In genomic region chr1:87472716-87473115, GRCh38 we compare ENCODE assay signal across 22 cellular contexts.
DNase-seq lines count a peak whose midpoint lies in the region; ATAC-seq and TF ChIP-seq lines count a peak whose summit lies in the region.
"Had no signal": no experiment of that assay in that cellular context is flagged by ENCODE, and none has a peak within 500 bp of the region (broad histone marks: within the 10 kb centered on the region; RNA-seq: fewer than 3 reads in every experiment).

No MANE protein-coding gene starts in this region.

- H3K9ac ChIP-seq in PC-3 (ENCODE audit: low read length), result no peak overlapping the region
- no peak overlapping the region for H3K9ac ChIP-seq in mesendoderm (ENCODE audit: low read length)
- H3K9ac ChIP-seq: BLaER1 treated with 17β-estradiol and CSF1 and Interleukin-3, amounts not matched to agents 10 nM and 100 nM had no signal

- H3K36me3 ChIP-seq in Caco-2 (ENCODE audit: control insufficient read depth, insufficient read depth, low read length), result no peaks in the 10 kb centered on the region
- no peaks in the 10 kb centered on the region for H3K36me3 ChIP-seq in PC-3 (ENCODE audit: low read depth, low read length)
- H3K36me3 ChIP-seq in mesendoderm (ENCODE audit: control insufficient read depth, insufficient read depth, low read length), result no peaks in the 10 kb centered on the region
- H3K36me3 ChIP-seq: BE2C; BLaER1 treated with 17β-estradiol and CSF1 and Interleukin-3, amounts not matched to agents 10 nM and 100 nM; HAP-1 had no signal

- no peak overlapping the region for H2BK15ac ChIP-seq in mesendoderm (replicated peaks; ENCODE audit: low read depth)

- no peaks in the 10 kb centered on the region for H3K79me1 ChIP-seq in mesendoderm (ENCODE audit: low read length)

- H3K27ac Mint-ChIP-seq in Caco-2 (ENCODE audit: unreplicated experiment) (peak overlapping the region; percentile 96), type B pancreatic cell (peak overlapping the region; percentile 7)
- H3K27ac Mint-ChIP-seq: CD14-positive monocyte; CD4-positive, alpha-beta T cell; CD8-positive, alpha-beta memory T cell; HFFc6 had no signal

- H3K27ac ChIP-seq in PC-3 (ENCODE audit: low read length) (peak overlapping the region; percentile 11; the same call in 1 of the 2 replicates), mesendoderm (ENCODE audit: low read depth, low read length) (no peak overlapping the region)
- H3K27ac ChIP-seq: A549; BLaER1 treated with 17β-estradiol and CSF1 and Interleukin-3, amounts not matched to agents 10 nM and 100 nM had no signal

- CTCF ChIA-PET in Caco-2 (lab: Charles Lee) (no interaction called here), PC-3 (lab: Charles Lee) (interaction anchor here (0.6 kb wide), 1 partner anchor 141 kb away, joined by 3 read pairs; no protein-coding TSS in a partner anchor)

- H3K4me1 ChIP-seq in Caco-2 (peaks cover 38% of the 10 kb centered on the region), PC-3 (ENCODE audit: insufficient read depth, low read length) (peaks cover 18% of the 10 kb centered on the region), mesendoderm (ENCODE audit: control insufficient read depth, low read depth, low read length) (peaks cover 9% of the 10 kb centered on the region)
- H3K4me1 ChIP-seq: A549; BE2C; BLaER1 treated with 17β-estradiol and CSF1 and Interleukin-3, amounts not matched to agents 10 nM and 100 nM had no signal

- H3K79me2 ChIP-seq in PC-3 (ENCODE audit: low read length), result no peaks in the 10 kb centered on the region
- no peaks in the 10 kb centered on the region for H3K79me2 ChIP-seq in mesendoderm (ENCODE audit: control insufficient read depth, insufficient read depth, low read length)

- H2BK5ac ChIP-seq in mesendoderm (ENCODE audit: low read length), result no peak overlapping the region

- H3K9me3 ChIP-seq in Caco-2 (no peaks in the 10 kb centered on the region), PC-3 (ENCODE audit: low read length) (no peaks in the 10 kb centered on the region)
- H3K9me3 ChIP-seq: A549; BE2C; BLaER1 treated with 17β-estradiol and CSF1 and Interleukin-3, amounts not matched to agents 10 nM and 100 nM; HAP-1 had no signal

- H3K27me3 ChIP-seq in Caco-2 (replicated peaks; ENCODE audit: control insufficient read depth, insufficient read depth, low read length), result no peaks in the 10 kb centered on the region
- H3K27me3 ChIP-seq in PC-3 (ENCODE audit: low read length), result no peaks in the 10 kb centered on the region
- H3K27me3 ChIP-seq in mesendoderm (ENCODE audit: insufficient read depth, low read length, poor library complexity), result no peaks in the 10 kb centered on the region
- H3K27me3 ChIP-seq: BE2C; BLaER1 treated with 17β-estradiol and CSF1 and Interleukin-3, amounts not matched to agents 10 nM and 100 nM had no signal

- H3K4me1 Mint-ChIP-seq in Caco-2 (ENCODE audit: low read depth, unreplicated experiment), result peaks cover 16% of the 10 kb centered on the region
- H3K4me1 Mint-ChIP-seq in type B pancreatic cell (ENCODE audit: unreplicated experiment), result no peaks in the 10 kb centered on the region
- H3K4me1 Mint-ChIP-seq: CD14-positive monocyte; CD8-positive, alpha-beta memory T cell had no signal

- H2AFZ ChIP-seq in PC-3 (ENCODE audit: low read length), result no peak overlapping the region

- H4K20me1 ChIP-seq in PC-3 (ENCODE audit: low read length), result no peaks in the 10 kb centered on the region
- H4K20me1 ChIP-seq: BLaER1 treated with 17β-estradiol and CSF1 and Interleukin-3, amounts not matched to agents 10 nM and 100 nM had no signal

- H2BK120ac ChIP-seq in mesendoderm (ENCODE audit: low read depth, low read length), result no peak overlapping the region

- H3F3A ChIP-seq in PC-3 (ENCODE audit: low read length, unreplicated experiment), result peaks cover 3% of the 10 kb centered on the region

- no peak overlapping the region for H3K4ac ChIP-seq in mesendoderm (ENCODE audit: low read depth, low read length)

- intact Hi-C loops in Caco-2 (cut with micrococcal nuclease; ENCODE audit: unreplicated experiment), result no loop called here
- intact Hi-C loops in PC-3 (cut with micrococcal nuclease), result loop anchor here (5.0 to 10.0 kb wide), 3 partner anchors 80 to 482 kb away; no protein-coding TSS in a partner anchor

- H4K5ac ChIP-seq in mesendoderm (ENCODE audit: low read length), result no peak overlapping the region

- H3K4me3 Mint-ChIP-seq in Caco-2 (ENCODE audit: unreplicated experiment) (peak overlapping the region; percentile 7), type B pancreatic cell (no peak overlapping the region)
- H3K4me3 Mint-ChIP-seq: CD14-positive monocyte; CD4-positive, alpha-beta T cell; CD8-positive, alpha-beta memory T cell; HFFc6 had no signal

- H3K18ac ChIP-seq in mesendoderm (ENCODE audit: low read length), result no peak overlapping the region

- H3K9me3 Mint-ChIP-seq in Caco-2 (ENCODE audit: unreplicated experiment) (peaks cover 9% of the 10 kb centered on the region), type B pancreatic cell (no peaks in the 10 kb centered on the region)
- H3K9me3 Mint-ChIP-seq: CD4-positive, alpha-beta T cell; CD8-positive, alpha-beta memory T cell; HFFc6 had no signal

- WGBS in mesendoderm (ENCODE audit: extremely low coverage, insufficient coverage, low lambda C conversion rate), result no CpG with 5 or more reads among the region's 4 CpGs

- no peak overlapping the region for H4K8ac ChIP-seq in mesendoderm (ENCODE audit: low read depth, low read length)

- ATAC-seq in PC-3 (no peak), HG02884 (IDR thresholded peaks at IDR 0.05; ENCODE audit: unreplicated experiment) (no peak)
- ATAC-seq: A549 had no signal

- H3K4me3 ChIP-seq in Caco-2 (ENCODE audit: low read depth, low read length) (no peak overlapping the region), PC-3 (ENCODE audit: low read length) (no peak overlapping the region), mesendoderm (ENCODE audit: low read length) (no peak overlapping the region)
- H3K4me3 ChIP-seq: A549; BLaER1 treated with 17β-estradiol and CSF1 and Interleukin-3, amounts not matched to agents 10 nM and 100 nM; HAP-1 had no signal

- POLR2A ChIA-PET in Caco-2 (lab: Charles Lee), result no interaction called here
- POLR2A ChIA-PET in PC-3 (lab: Charles Lee; ENCODE audit: unreplicated experiment), result no interaction called here

- no peak overlapping the region for H2AK5ac ChIP-seq in mesendoderm (ENCODE audit: low read length)

- H3K56ac ChIP-seq in mesendoderm (ENCODE audit: low read length), result no peak overlapping the region

- H3K4me2 ChIP-seq in PC-3 (ENCODE audit: low read length), result peak overlapping the region; percentile 18; the same call in 1 of the 2 replicates
- no peak overlapping the region for H3K4me2 ChIP-seq in mesendoderm (ENCODE audit: low read length)
- H3K4me2 ChIP-seq: A549; BLaER1 treated with 17β-estradiol and CSF1 and Interleukin-3, amounts not matched to agents 10 nM and 100 nM had no signal

- H3K9me2 ChIP-seq in PC-3 (replicated peaks; ENCODE audit: low read length), result no peaks in the 10 kb centered on the region

- H3K36me3 Mint-ChIP-seq in Caco-2 (ENCODE audit: insufficient read depth, unreplicated experiment) (peaks cover 4% of the 10 kb centered on the region), type B pancreatic cell (no peaks in the 10 kb centered on the region)
- H3K36me3 Mint-ChIP-seq: CD14-positive monocyte; CD8-positive, alpha-beta memory T cell had no signal

- no peak for TF ChIP-seq CTCF in Caco-2 (IDR thresholded peaks at IDR 0.05; ENCODE audit: insufficient read depth in 1 of 2, low read depth in 1 of 2, low read length in 1 of 2, severe bottlenecking in 1 of 2, unreplicated experiment in 1 of 2)
- no peak for TF ChIP-seq CTCF in PC-3 (conservative IDR thresholded peaks at IDR 0.05; ENCODE audit: low read depth, low read length)
- no peak for TF ChIP-seq CTCF in type B pancreatic cell (conservative IDR thresholded peaks at IDR 0.05)

- no peaks in the 10 kb centered on the region for H3K27me3 Mint-ChIP-seq in Caco-2 (ENCODE audit: insufficient read depth, unreplicated experiment)
- H3K27me3 Mint-ChIP-seq in type B pancreatic cell, result no peaks in the 10 kb centered on the region
- H3K27me3 Mint-ChIP-seq: CD4-positive, alpha-beta T cell had no signal

- no peak for DNase-seq in Caco-2
- DNase-seq in PC-3, result no peak
- peak; percentile 67 for DNase-seq in mesendoderm
- no peak for DNase-seq in type B pancreatic cell (ENCODE audit: extremely low spot score, unreplicated experiment)
- DNase-seq in activated CD4-positive, CD25-positive, alpha-beta regulatory T cell treated with anti-CD3 and anti-CD28 coated beads, Interleukin-2, amount 50 U/mL, for 72 hours, result no peak
- DNase-seq in NCI-H187 (lab: John Stamatoyannopoulos, UW), result no peak
- DNase-seq: 8988T; ACHN; AML-193; BE2C; CD4-positive, alpha-beta T cell; CD8-positive, alpha-beta memory T cell; DMS53; DMS79 treated with DMSO at 0.1 percent for 48 hours; GF-D8; GOT3; HFFc6 had no signal

- H3K23ac ChIP-seq in mesendoderm (ENCODE audit: low read length), result no peak overlapping the region

- BruUV-seq in Caco-2 (replicated peaks; lab: Mats Ljungman, UMichigan) (no TSS peak), PC-3 (replicated peaks; lab: Mats Ljungman, UMichigan) (no TSS peak)
